ENCODE assay signal across 34 cellular contexts in genomic region chr7:118473271-118473670, GRCh38.
"Had no signal": no experiment of that assay in that cellular context is flagged by ENCODE, and none has a peak within 500 bp of the region (broad histone marks: within the 10 kb centered on the region; RNA-seq: fewer than 3 reads in every experiment).

No MANE protein-coding gene starts in this region.

- H3K4me3 Mint-ChIP-seq: activated B cell treated with CpG ODN at 0.5 μM for 24 hours; activated CD4-positive, alpha-beta memory T cell treated with anti-CD3 and anti-CD28 coated beads for 36 hours; activated naive CD4-positive, alpha-beta T cell treated with anti-CD3 and anti-CD28 coated beads for 36 hours; activated T-cell treated with anti-CD3 and anti-CD28 coated beads, Interleukin-2, amount 50 U/mL, for 4 hours; activated T-helper 1 cell treated with anti-CD3 and anti-CD28 coated beads, Interleukin-12 subunit alpha, Interleukin-12 subunit beta, Interleukin-2, Interleukin-4 antibody, amounts not matched to agents 30 ng/mL and 10 ng/mL and 1 ng/mL, durations not matched to agents 14 hours and 24 hours and 36 hours had no signal

- H3K27me3 Mint-ChIP-seq: activated B cell treated with CpG ODN at 0.5 μM for 24 hours; activated CD4-positive, alpha-beta memory T cell treated with anti-CD3 and anti-CD28 coated beads for 36 hours had no signal

- H3K4me1 ChIP-seq: adrenal gland, body of pancreas, breast epithelium had no signal

- H3K27ac ChIP-seq: adrenal gland, body of pancreas, breast epithelium, KMS-11, PC-9, RWPE1, VCaP had no signal

- H3K27ac Mint-ChIP-seq: activated B cell treated with CpG ODN at 0.5 μM for 24 hours; activated CD4-positive, alpha-beta memory T cell treated with anti-CD3 and anti-CD28 coated beads for 36 hours; activated naive CD4-positive, alpha-beta T cell treated with anti-CD3 and anti-CD28 coated beads for 36 hours; activated naive CD4-positive, alpha-beta T cell treated with anti-CD3 and anti-CD28 coated beads, Interleukin-2, amount 50 U/mL, for 72 hours; activated T-helper 1 cell treated with anti-CD3 and anti-CD28 coated beads, Interleukin-12 subunit alpha, Interleukin-12 subunit beta, Interleukin-2, Interleukin-4 antibody, amounts not matched to agents 30 ng/mL and 10 ng/mL and 1 ng/mL, durations not matched to agents 14 hours and 24 hours and 36 hours had no signal

- H3K9me3 Mint-ChIP-seq: activated B cell treated with CpG ODN at 0.5 μM for 24 hours; activated T-cell treated with anti-CD3 and anti-CD28 coated beads, Interleukin-2, amount 50 U/mL, for 4 hours; activated T-helper 1 cell treated with anti-CD3 and anti-CD28 coated beads, Interleukin-12 subunit alpha, Interleukin-12 subunit beta, Interleukin-2, Interleukin-4 antibody, amounts not matched to agents 30 ng/mL and 10 ng/mL and 1 ng/mL, durations not matched to agents 14 hours and 24 hours and 36 hours had no signal

- H3K9me3 ChIP-seq: adrenal gland, body of pancreas, breast epithelium had no signal

- H3K36me3 Mint-ChIP-seq: activated CD4-positive, alpha-beta memory T cell treated with anti-CD3 and anti-CD28 coated beads for 36 hours; activated naive CD4-positive, alpha-beta T cell treated with anti-CD3 and anti-CD28 coated beads, Interleukin-2, amount 50 U/mL, for 72 hours had no signal

- H3K27me3 ChIP-seq: adrenal gland, body of pancreas, breast epithelium had no signal

- H3K4me3 ChIP-seq: adrenal gland, body of pancreas, breast epithelium, PC-9 had no signal

- ATAC-seq: activated naive CD4-positive, alpha-beta T cell treated with anti-CD3 and anti-CD28 coated beads, Interleukin-2, amount 50 U/mL, for 72 hours; activated T-cell treated with anti-CD3 and anti-CD28 coated beads, Interleukin-2, amount 50 U/mL, for 4 hours; body of pancreas; Right ventricle myocardium inferior had no signal

- DNase-seq: activated B cell treated with CpG ODN at 0.5 μM for 24 hours; activated CD4-positive, alpha-beta memory T cell treated with anti-CD3 and anti-CD28 coated beads for 36 hours; activated CD4-positive, alpha-beta T cell treated with anti-CD3 and anti-CD28 coated beads for 4 hours; activated CD4-positive, alpha-beta T cell treated with anti-CD3 and anti-CD28 coated beads, Interleukin-2, amount 50 U/mL, for 1 hour; activated CD4-positive, CD25-positive, alpha-beta regulatory T cell treated with anti-CD3 and anti-CD28 coated beads, Interleukin-2, amount 50 U/mL, for 72 hours; activated CD8-positive, alpha-beta memory T cell treated with anti-CD3 and anti-CD28 coated beads, Interleukin-2, amount 50 U/mL, for 4 hours; activated gamma-delta T cell treated with Interleukin-2 at 50 U/mL for 16 hours; activated naive CD4-positive, alpha-beta T cell treated with anti-CD3 and anti-CD28 coated beads for 36 hours; activated T-cell treated with anti-CD3 and anti-CD28 coated beads for 4 hours; activated T-cell treated with anti-CD3 and anti-CD28 coated beads, Interleukin-2, amount 50 U/mL, for 4 hours; adrenal gland; body of pancreas; NCI-H1092 treated with DMSO at 0.1 percent for 48 hours; NCI-H1417; NCI-H187 treated with DMSO at 0.1 percent for 48 hours; NCI-H2081; NCI-H2171 treated with DMSO at 0.1 percent for 48 hours; NCI-H2227 treated with DMSO at 0.1 percent for 48 hours; NCI-H510A; NCI-H526; NCI-H748 treated with DMSO at 0.1 percent for 48 hours; PC-9; SIG-M5; SW 1271; T-helper 1 cell; T-helper 2 cell; T-helper 9 cell had no signal

- H3K4me1 Mint-ChIP-seq: activated B cell treated with CpG ODN at 0.5 μM for 24 hours had no signal

- H3K36me3 ChIP-seq: adrenal gland, breast epithelium had no signal
